ENCODE assay signal across 18 cellular contexts in the genomic region with DNA sequence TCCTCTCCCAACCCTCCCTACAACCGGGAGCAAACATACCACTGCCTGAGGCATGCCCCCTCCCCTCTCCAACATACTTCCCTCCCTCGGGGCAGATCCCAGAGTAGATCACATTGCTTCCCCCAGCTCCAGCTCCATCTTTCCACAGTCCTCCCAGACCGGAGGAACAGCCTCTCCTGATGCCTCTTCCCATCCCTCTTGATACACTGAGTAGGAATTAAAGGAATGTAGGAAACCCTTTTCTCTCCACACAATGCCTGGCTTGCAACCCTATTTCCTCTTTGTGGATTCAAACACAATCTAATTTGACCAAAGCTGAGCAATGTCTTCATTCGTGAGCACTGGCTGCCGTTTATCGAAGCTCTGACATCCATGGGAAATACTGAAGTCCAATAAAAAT.
A peak's percentile ranks its signal among the peaks of the same experiment; 100 is the strongest.
DNase-seq lines count a peak whose midpoint lies in the region; ATAC-seq and TF ChIP-seq lines count a peak whose summit lies in the region.
"Had no signal": no experiment of that assay in that cellular context is flagged by ENCODE, and none has a peak within 500 bp of the region (broad histone marks: within the 10 kb centered on the region; RNA-seq: fewer than 3 reads in every experiment).

No MANE protein-coding gene starts in this region.

- no peak for TF ChIP-seq CTCF in astrocyte of the cerebellum (IDR thresholded peaks at IDR 0.05; ENCODE audit: low read depth, low read length, missing control alignments)
- no peak for TF ChIP-seq CTCF in fibroblast of villous mesenchyme (IDR thresholded peaks at IDR 0.05; ENCODE audit: insufficient read depth, low read depth, low read length)

- 15 to 48% methylated on average over 6 of the region's 6 CpGs for WGBS in aorta, 2 donors

- no peaks in the 10 kb centered on the region for H3K9me3 Mint-ChIP-seq in CD8-positive, alpha-beta memory T cell
- H3K9me3 Mint-ChIP-seq: immature natural killer cell; stimulated activated naive CD8-positive, alpha-beta T cell treated with anti-CD3 and anti-CD28 coated beads, Interleukin-15, Interleukin-2, amounts not matched to agents 100 ng/mL and 50 ng/mL, for 24 hours had no signal

- H3K27me3 Mint-ChIP-seq in CD8-positive, alpha-beta memory T cell: peaks cover 0 to 12% of the 10 kb centered on the region in 2 donors
- H3K27me3 Mint-ChIP-seq: stimulated activated naive CD8-positive, alpha-beta T cell treated with anti-CD3 and anti-CD28 coated beads, Interleukin-15, Interleukin-2, amounts not matched to agents 100 ng/mL and 50 ng/mL, for 24 hours had no signal

- ATAC-seq in aorta (ENCODE audit: low FRiP score): no peak
- ATAC-seq: GM12878 had no signal

- H3K4me3 ChIP-seq in astrocyte of the cerebellum (ENCODE audit: low read depth, low read length) (no peak overlapping the region), fibroblast of villous mesenchyme (ENCODE audit: low read depth, low read length) (no peak overlapping the region), aorta (ENCODE audit: low read length in 2 of 2) (no peak overlapping the region)
- no peak overlapping the region for H3K4me3 ChIP-seq in CD8-positive, alpha-beta memory T cell (ENCODE audit: low read length)
- H3K4me3 ChIP-seq: GM12878 had no signal

- no peaks in the 10 kb centered on the region for H3K27me3 ChIP-seq in aorta (ENCODE audit: control insufficient read depth in 1 of 2, insufficient read depth in 2 of 2, low read length in 1 of 2)
- no peaks in the 10 kb centered on the region for H3K27me3 ChIP-seq in CD8-positive, alpha-beta memory T cell (ENCODE audit: insufficient read depth, low read length, poor library complexity, severe bottlenecking)

- H3K9me3 ChIP-seq in aorta (ENCODE audit: control insufficient read depth, low read length): no peaks in the 10 kb centered on the region
- H3K9me3 ChIP-seq in CD8-positive, alpha-beta memory T cell (ENCODE audit: low read length): no peaks in the 10 kb centered on the region

- in situ Hi-C loops in astrocyte of the cerebellum (cut with HindIII; ENCODE audit: low sequenced_read_pairs): no loop called here

- peaks cover 0 to 3% (median 2%) of the 10 kb centered on the region in 3 donors for H3K4me1 Mint-ChIP-seq in CD8-positive, alpha-beta memory T cell
- H3K4me1 Mint-ChIP-seq: immature natural killer cell had no signal

- intact Hi-C loops in aorta (cut with DNase I): no loop called here

- peak overlapping the region in 1 of 2 donors; percentile 47 for H3K27ac ChIP-seq in aorta (ENCODE audit: low read depth in 1 of 2, low read length in 2 of 2)
- no peak overlapping the region for H3K27ac ChIP-seq in CD8-positive, alpha-beta memory T cell (ENCODE audit: low read depth, low read length)

- H3K36me3 ChIP-seq in aorta (ENCODE audit: control insufficient read depth in 1 of 2, insufficient read depth in 2 of 2, low read length in 1 of 2): no peaks in the 10 kb centered on the region
- no peaks in the 10 kb centered on the region for H3K36me3 ChIP-seq in CD8-positive, alpha-beta memory T cell (ENCODE audit: insufficient read depth, low read length)

- POLR2A ChIA-PET in CD8-positive, alpha-beta memory T cell (lab: Charles Lee): interaction anchor here (0.7 kb wide), 1 partner anchor 1423 kb away, joined by 3 read pairs; no protein-coding TSS in a partner anchor

- DNase-seq in GM03348 (ENCODE audit: low spot score) (peak; percentile 52), astrocyte of the cerebellum (ENCODE audit: low read depth) (peak; percentile 66), fibroblast of villous mesenchyme (ENCODE audit: low read depth) (peak; percentile 22), renal cortical epithelial cell (ENCODE audit: low read depth) (peak; percentile 13), aorta (no peak), Kasumi-1 (lab: John Stamatoyannopoulos, UW) (no peak), inferior parietal cortex (ENCODE audit: extremely low spot score) (no peak)
- no peak for DNase-seq in CD8-positive, alpha-beta memory T cell
- DNase-seq: activated CD4-positive, alpha-beta T cell treated with anti-CD3 and anti-CD28 coated beads, Interleukin-2, amount 50 U/mL, for 1 hour; amygdala; C1 segment of cervical spinal cord; DMS79 treated with DMSO at 0.1 percent for 48 hours; effector CD8-positive, alpha-beta T cell; immature natural killer cell; SHP77 treated with DMSO at 0.1 percent for 48 hours; small intestine had no signal

- CTCF ChIA-PET in CD8-positive, alpha-beta memory T cell (lab: Charles Lee): no interaction called here

- H3K27ac Mint-ChIP-seq in CD8-positive, alpha-beta memory T cell: no peak overlapping the region
- H3K27ac Mint-ChIP-seq: immature natural killer cell; stimulated activated naive CD8-positive, alpha-beta T cell treated with anti-CD3 and anti-CD28 coated beads, Interleukin-15, Interleukin-2, amounts not matched to agents 100 ng/mL and 50 ng/mL, for 24 hours had no signal

- no peak overlapping the region for H3K4me3 Mint-ChIP-seq in CD8-positive, alpha-beta memory T cell
- H3K4me3 Mint-ChIP-seq: immature natural killer cell; stimulated activated naive CD8-positive, alpha-beta T cell treated with anti-CD3 and anti-CD28 coated beads, Interleukin-15, Interleukin-2, amounts not matched to agents 100 ng/mL and 50 ng/mL, for 24 hours had no signal

- no peaks in the 10 kb centered on the region for H3K36me3 Mint-ChIP-seq in CD8-positive, alpha-beta memory T cell
- H3K36me3 Mint-ChIP-seq: immature natural killer cell had no signal

- H3K4me1 ChIP-seq in aorta (ENCODE audit: control insufficient read depth in 1 of 2, insufficient read depth in 2 of 2, low read length in 2 of 2): peaks cover 0 to 4% of the 10 kb centered on the region in 2 donors
- no peaks in the 10 kb centered on the region for H3K4me1 ChIP-seq in CD8-positive, alpha-beta memory T cell (ENCODE audit: insufficient read depth, low read length)

Comparison
In these comparisons a context has a peak if more than half of its experiments do, and no peak if none do; other contexts are left out.
1. DNase-seq: peak in GM03348 (single experiment), astrocyte of the cerebellum (single experiment), fibroblast of villous mesenchyme (single experiment) and renal cortical epithelial cell (single experiment); none in aorta (0 of 2), Kasumi-1 (0 of 2), inferior parietal cortex (single experiment) and CD8-positive, alpha-beta memory T cell (0 of 5).